Comparison of ENCODE assay signal across 8 cellular contexts in the genomic region with DNA sequence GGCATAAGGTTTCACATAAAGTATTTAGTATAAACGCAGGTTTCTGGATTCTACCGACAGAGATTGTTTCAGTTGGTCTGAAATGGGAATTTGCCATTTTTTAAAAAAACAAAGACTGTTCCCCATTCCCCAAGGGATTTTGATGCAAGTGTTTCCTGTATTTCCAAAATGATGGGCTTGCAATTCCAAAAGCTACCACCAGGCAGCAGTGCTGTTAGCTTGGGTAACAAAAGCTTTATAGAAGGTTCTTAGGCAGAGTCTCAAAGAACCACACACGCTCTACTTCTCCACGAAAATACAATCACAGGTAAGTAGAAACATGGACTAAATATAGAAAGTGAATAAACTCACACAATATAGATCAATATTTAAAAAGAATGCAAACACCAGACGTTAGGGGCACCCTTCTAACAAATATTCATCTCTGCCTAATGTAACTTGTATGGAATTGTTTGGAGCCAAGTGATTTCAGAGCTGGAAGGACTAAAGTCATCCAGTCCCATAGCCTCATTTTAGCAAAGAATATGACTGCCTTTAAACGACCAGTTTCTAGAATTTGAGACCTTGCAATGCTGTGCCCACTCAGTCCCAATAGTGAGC.
DNase-seq lines count a peak whose midpoint lies in the region; ATAC-seq and TF ChIP-seq lines count a peak whose summit lies in the region.
"Had no signal": no experiment of that assay in that cellular context is flagged by ENCODE, and none has a peak within 500 bp of the region (broad histone marks: within the 10 kb centered on the region; RNA-seq: fewer than 3 reads in every experiment).

No MANE protein-coding gene starts in this region.

- no peak overlapping the region for H3K4me2 ChIP-seq in DND-41 (ENCODE audit: insufficient read depth, low read length)

- H3K4me1 Mint-ChIP-seq in endothelial cell (ENCODE audit: unreplicated experiment) (peaks cover 26% of the 10 kb centered on the region), neural crest cell (peaks cover 65% of the 10 kb centered on the region)

- H3K4me3 ChIP-seq in DND-41 (ENCODE audit: low read depth in 1 of 2, low read length in 2 of 2) (no peak overlapping the region), Peyer's patch (no peak overlapping the region)
- H3K4me3 ChIP-seq: skin epidermis had no signal

- H3K9me3 ChIP-seq in DND-41 (ENCODE audit: insufficient read depth, low read length, severe bottlenecking), result no peaks in the 10 kb centered on the region
- no peaks in the 10 kb centered on the region for H3K9me3 ChIP-seq in Peyer's patch

- no peaks in the 10 kb centered on the region for H3K36me3 Mint-ChIP-seq in endothelial cell (ENCODE audit: low read depth, unreplicated experiment)
- no peaks in the 10 kb centered on the region for H3K36me3 Mint-ChIP-seq in neural crest cell (ENCODE audit: low read depth)

- H3K9ac ChIP-seq in DND-41 (ENCODE audit: low read depth, low read length), result no peak overlapping the region

- H3K27ac Mint-ChIP-seq in endothelial cell (ENCODE audit: unreplicated experiment) (no peak overlapping the region), neural crest cell (ENCODE audit: unreplicated experiment) (no peak overlapping the region)

- no peak overlapping the region for H3K4me3 Mint-ChIP-seq in endothelial cell (ENCODE audit: unreplicated experiment)
- H3K4me3 Mint-ChIP-seq in neural crest cell, result peak overlapping the region; percentile 20

- peak; percentile 73 for TF ChIP-seq CTCF in DND-41 (IDR thresholded peaks at IDR 0.05; ENCODE audit: borderline replicate concordance, extremely low read depth, low read length, poor library complexity, severe bottlenecking)
- TF ChIP-seq CTCF in Peyer's patch (IDR thresholded peaks at IDR 0.05), result peak in 5 of 6 experiments; percentile 28 to 66 (median 50)
- TF ChIP-seq CTCF in endothelial cell (IDR thresholded peaks at IDR 0.05; ENCODE audit: unreplicated experiment), result peak; percentile 97
- TF ChIP-seq CTCF in neural crest cell (conservative IDR thresholded peaks at IDR 0.05), result peak; percentile 81

- peaks cover 1% of the 10 kb centered on the region for H3K27me3 Mint-ChIP-seq in endothelial cell (ENCODE audit: unreplicated experiment)
- H3K27me3 Mint-ChIP-seq in neural crest cell (ENCODE audit: low read depth), result no peaks in the 10 kb centered on the region

- POLR2A ChIA-PET in HEK293T (lab: Yijun Ruan, JAX), result no interaction called here

- no peaks in the 10 kb centered on the region for H4K20me1 ChIP-seq in DND-41 (ENCODE audit: insufficient read depth, low read length)

- H3K27me3 ChIP-seq in DND-41 (ENCODE audit: insufficient read depth, low read length, poor library complexity) (peaks cover 4% of the 10 kb centered on the region), Peyer's patch (no peaks in the 10 kb centered on the region)

- H3K27ac ChIP-seq in DND-41 (ENCODE audit: low read length), result no peak overlapping the region
- no peak overlapping the region for H3K27ac ChIP-seq in Peyer's patch
- H3K27ac ChIP-seq: skin epidermis had no signal

- DNase-seq in DND-41 (peak; percentile 31), HEK293T (ENCODE audit: extremely low spot score) (peak; percentile 39), Peyer's patch (no peak), endothelial cell (ENCODE audit: low spot score) (peak; percentile 64), neural crest cell (ENCODE audit: low read depth, low spot score) (peak; percentile 57)

- CTCF ChIA-PET in HEK293T (lab: Yijun Ruan, JAX), result interaction anchor here (0.8 to 1.2 kb wide), 6 partner anchors 9 to 154 kb away, joined by 3 to 6 read pairs (median 3); a partner anchor contains a TSS

- H3K36me3 ChIP-seq in DND-41 (ENCODE audit: insufficient read depth, low read length) (no peaks in the 10 kb centered on the region), Peyer's patch (no peaks in the 10 kb centered on the region)

- H2AFZ ChIP-seq in DND-41 (ENCODE audit: low read depth, low read length), result no peak overlapping the region

- ATAC-seq in DND-41 (ENCODE audit: insufficient read depth, low read depth), result no peak
- ATAC-seq in GM21723 (IDR thresholded peaks at IDR 0.05; ENCODE audit: unreplicated experiment), result no peak
- ATAC-seq in HG02588 (IDR thresholded peaks at IDR 0.05; ENCODE audit: unreplicated experiment), result no peak

- H3K4me1 ChIP-seq in DND-41 (ENCODE audit: insufficient read depth, low read length), result no peaks in the 10 kb centered on the region
- no peaks in the 10 kb centered on the region for H3K4me1 ChIP-seq in Peyer's patch

- H3K79me2 ChIP-seq in DND-41 (ENCODE audit: insufficient read depth, low read length), result no peaks in the 10 kb centered on the region

- H3K9me3 Mint-ChIP-seq in endothelial cell (ENCODE audit: unreplicated experiment) (no peaks in the 10 kb centered on the region), neural crest cell (peaks cover under 1% of the 10 kb centered on the region)

- TF ChIP-seq POLR2A in Peyer's patch (IDR thresholded peaks at IDR 0.05), result no peak

TF ChIP-seq in HEK293T, 16 proteins besides CTCF, POLR2A, EP300 and RAD21:
- TF ChIP-seq SUZ12 (IDR thresholded peaks at IDR 0.05) (no peak), BHLHE40 (IDR thresholded peaks at IDR 0.05; ENCODE audit: borderline replicate concordance) (no peak), ZNF384 (IDR thresholded peaks at IDR 0.05) (no peak), ELF4 (IDR thresholded peaks at IDR 0.05) (no peak), NFRKB (IDR thresholded peaks at IDR 0.05) (no peak), FOXK2 (IDR thresholded peaks at IDR 0.05) (no peak), CTBP1 (IDR thresholded peaks at IDR 0.05; ENCODE audit: borderline replicate concordance) (no peak), FOXM1 (IDR thresholded peaks at IDR 0.05; ENCODE audit: borderline replicate concordance) (no peak), ARNT (IDR thresholded peaks at IDR 0.05) (no peak)

Comparison
In these comparisons a context has a peak if more than half of its experiments do, and no peak if none do; other contexts are left out.
1. DNase-seq: peak in DND-41 (single experiment), HEK293T (single experiment), endothelial cell (single experiment) and neural crest cell (single experiment); none in Peyer's patch (0 of 3).
2. Peak in every context shown above with its lines, with median percentiles within 50 percentile points of each other: CTCF ChIP-seq.